In the genomic region with DNA sequence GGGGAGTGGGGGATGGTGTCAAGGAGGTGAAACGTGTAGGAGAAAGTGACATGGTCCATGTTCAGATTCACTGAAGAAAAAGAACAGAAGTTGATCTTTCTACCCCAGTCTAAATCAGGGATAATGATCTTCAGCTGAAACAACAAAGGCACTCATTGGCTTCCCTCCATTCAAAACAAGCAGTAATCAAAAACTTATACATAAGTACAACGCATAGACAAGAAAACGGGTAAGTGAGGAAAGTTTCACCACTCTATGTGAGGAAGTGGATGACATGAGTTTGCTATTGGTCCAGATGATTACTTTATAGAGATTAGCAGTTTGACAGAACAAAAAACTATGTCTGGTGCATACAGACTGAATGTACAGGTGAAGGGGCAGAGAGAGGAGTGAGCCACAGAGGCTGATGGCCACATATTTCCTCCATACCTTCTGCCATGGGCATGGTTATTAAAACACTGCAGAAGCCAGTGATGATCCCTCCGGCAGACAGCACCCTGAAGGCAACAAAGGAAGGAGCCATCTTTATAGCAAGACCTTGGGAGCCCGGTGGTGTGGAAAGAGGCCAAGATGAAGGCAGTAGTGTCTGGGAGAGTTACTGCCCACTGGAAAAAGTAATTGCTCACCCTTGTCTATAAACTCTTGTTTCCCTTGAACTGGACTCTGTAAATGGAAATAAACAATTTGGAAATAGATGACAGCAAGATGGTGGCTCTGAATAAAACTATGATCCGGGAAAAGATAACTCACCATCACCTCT, we compare ENCODE assay signal across 32 cellular contexts. TPM values are rescaled to one million over a fixed set of nuclear protein-coding genes. Genes with fewer than 3 reads are reported as not detected.
DNase-seq lines count a peak whose midpoint lies in the region; ATAC-seq, FAIRE-seq and TF ChIP-seq lines count a peak whose summit lies in the region.
"Had no signal": no experiment of that assay in that cellular context is flagged by ENCODE, and none has a peak within 500 bp of the region (broad histone marks: within the 10 kb centered on the region; RNA-seq: fewer than 3 reads in every experiment).

No MANE protein-coding gene starts in this region.

- no peaks in the 10 kb centered on the region for H4K20me1 ChIP-seq in endothelial cell of umbilical vein (replicated peaks; ENCODE audit: control insufficient read depth, extremely low read depth, insufficient read depth, low read length)

- no peak for TF ChIP-seq CTCF in endothelial cell of umbilical vein (IDR thresholded peaks at IDR 0.05; ENCODE audit: extremely low read depth in 1 of 2, insufficient read depth in 1 of 2, low read depth in 1 of 2, low read length in 2 of 2)
- no peak for TF ChIP-seq CTCF in osteocyte (IDR thresholded peaks at IDR 0.05)

- ATAC-seq in GM18511 (IDR thresholded peaks at IDR 0.05; ENCODE audit: unreplicated experiment), result no peak
- ATAC-seq: A549; activated T-cell treated with anti-CD3 and anti-CD28 coated beads, Interleukin-2, amount 50 U/mL, for 72 hours; pancreas; PC-3 had no signal

- H3K27me3 ChIP-seq in endothelial cell of umbilical vein (ENCODE audit: control insufficient read depth in 2 of 2, insufficient read depth in 2 of 2, low read length in 2 of 2), result no peaks in the 10 kb centered on the region
- H3K27me3 ChIP-seq: cardiac muscle cell, colonic mucosa, pancreas had no signal

- H3K4me1 Mint-ChIP-seq in activated T-helper 1 cell treated with anti-CD3 and anti-CD28 coated beads, Interleukin-12 subunit alpha, Interleukin-12 subunit beta, Interleukin-2, Interleukin-4 antibody, amounts not matched to agents 30 ng/mL and 10 ng/mL and 1 ng/mL, durations not matched to agents 14 hours and 24 hours and 36 hours (ENCODE audit: low read depth), result no peaks in the 10 kb centered on the region
- H3K4me1 Mint-ChIP-seq in osteocyte (ENCODE audit: unreplicated experiment), result peaks cover 43% of the 10 kb centered on the region
- H3K4me1 Mint-ChIP-seq: B cell, nephron progenitor cell had no signal

- no TSS peak for BruUV-seq in endothelial cell of umbilical vein (replicated peaks; lab: Mats Ljungman, UMichigan)

- peaks cover 21% of the 10 kb centered on the region for H3K9me3 Mint-ChIP-seq in activated T-helper 1 cell treated with anti-CD3 and anti-CD28 coated beads, Interleukin-12 subunit alpha, Interleukin-12 subunit beta, Interleukin-2, Interleukin-4 antibody, amounts not matched to agents 30 ng/mL and 10 ng/mL and 1 ng/mL, durations not matched to agents 14 hours and 24 hours and 36 hours
- H3K9me3 Mint-ChIP-seq in osteocyte (ENCODE audit: unreplicated experiment), result peaks cover 4% of the 10 kb centered on the region
- H3K9me3 Mint-ChIP-seq: CD8-positive, alpha-beta memory T cell had no signal

- CTCF ChIA-PET in endothelial cell of umbilical vein (lab: Charles Lee), result no interaction called here

- no peaks in the 10 kb centered on the region for H3K4me1 ChIP-seq in endothelial cell of umbilical vein (ENCODE audit: control insufficient read depth, extremely low read depth, insufficient read depth, low read length)
- H3K4me1 ChIP-seq: colonic mucosa, pancreas had no signal

- no peak overlapping the region for H3K9ac ChIP-seq in endothelial cell of umbilical vein (replicated peaks; ENCODE audit: extremely low read depth, insufficient read depth, low read length)

- DNase-seq in EH (ENCODE audit: low read depth) (peak; percentile 33), endothelial cell of umbilical vein (ENCODE audit: low read depth, low spot score) (peak; percentile 81), osteocyte (ENCODE audit: extremely low spot score, unreplicated experiment) (no peak), H54 (ENCODE audit: insufficient read length, low spot score) (no peak), NCI-H524 treated with DMSO at 0.1 percent for 48 hours (lab: John Stamatoyannopoulos, UW) (no peak)
- DNase-seq in activated T-helper 1 cell treated with anti-CD3 and anti-CD28 coated beads, Interleukin-12 subunit alpha, Interleukin-12 subunit beta, Interleukin-2, Interleukin-4 antibody, amounts not matched to agents 30 ng/mL and 10 ng/mL and 1 ng/mL, durations not matched to agents 14 hours and 24 hours and 36 hours (ENCODE audit: low spot score), result no peak
- no peak for DNase-seq in activated effector memory CD4-positive, alpha-beta T cell treated with anti-CD3 and anti-CD28 coated beads, Interleukin-2, amount 50 U/mL, for 16 hours
- DNase-seq: activated CD4-positive, alpha-beta memory T cell treated with anti-CD3 and anti-CD28 coated beads for 36 hours; activated naive CD4-positive, alpha-beta T cell treated with anti-CD3 and anti-CD28 coated beads for 36 hours; activated T-cell treated with anti-CD3 and anti-CD28 coated beads, Interleukin-2, amount 50 U/mL, for 72 hours; CD8-positive, alpha-beta memory T cell; colonic mucosa; DMS 273 treated with DMSO at 0.1 percent for 48 hours; H7; hippocampal formation; Karpas-422; NCI-H1436; NCI-H2081 treated with DMSO at 0.1 percent for 48 hours; NCI-H2227 treated with DMSO at 0.1 percent for 48 hours; NCI-H526 treated with DMSO at 0.1 percent for 48 hours; nephron progenitor cell; pancreas; PC-3; stimulated activated naive CD4-positive, alpha-beta T cell had no signal

- no peak overlapping the region for H3K4me2 ChIP-seq in endothelial cell of umbilical vein (ENCODE audit: insufficient read depth, low read length)
- H3K4me2 ChIP-seq: A549 had no signal

- intact Hi-C loops in activated T-helper 1 cell treated with anti-CD3 and anti-CD28 coated beads, Interleukin-12 subunit alpha, Interleukin-12 subunit beta, Interleukin-2, Interleukin-4 antibody, amounts not matched to agents 30 ng/mL and 10 ng/mL and 1 ng/mL, durations not matched to agents 14 hours and 24 hours and 36 hours (cut with micrococcal nuclease), result no loop called here
- intact Hi-C loops in endothelial cell of umbilical vein (cut with micrococcal nuclease), result no loop called here

- no peak for FAIRE-seq in endothelial cell of umbilical vein (lab: Jason Lieb, UNC)
- no peak for FAIRE-seq in H54 (lab: Jason Lieb, UNC)
- FAIRE-seq: A549, pancreas, TTC549 had no signal

- POLR2A ChIA-PET in endothelial cell of umbilical vein (lab: Charles Lee), result no interaction called here

- peak overlapping the region; percentile 16 for H3K27ac Mint-ChIP-seq in activated T-helper 1 cell treated with anti-CD3 and anti-CD28 coated beads, Interleukin-12 subunit alpha, Interleukin-12 subunit beta, Interleukin-2, Interleukin-4 antibody, amounts not matched to agents 30 ng/mL and 10 ng/mL and 1 ng/mL, durations not matched to agents 14 hours and 24 hours and 36 hours
- peak overlapping the region; percentile 92 for H3K27ac Mint-ChIP-seq in osteocyte (ENCODE audit: unreplicated experiment)
- H3K27ac Mint-ChIP-seq: activated CD4-positive, alpha-beta memory T cell treated with anti-CD3 and anti-CD28 coated beads for 36 hours; activated naive CD4-positive, alpha-beta T cell treated with anti-CD3 and anti-CD28 coated beads for 36 hours; activated T-cell treated with anti-CD3 and anti-CD28 coated beads, Interleukin-2, amount 50 U/mL, for 72 hours; B cell; nephron progenitor cell; T-helper 1 cell treated with Interleukin-12 subunit alpha and Interleukin-12 subunit beta and Interleukin-4 antibody, amounts not matched to agents 30 μg/mL and 1 μg/mL, for 36 hours had no signal

- H3K4me3 Mint-ChIP-seq in activated T-helper 1 cell treated with anti-CD3 and anti-CD28 coated beads, Interleukin-12 subunit alpha, Interleukin-12 subunit beta, Interleukin-2, Interleukin-4 antibody, amounts not matched to agents 30 ng/mL and 10 ng/mL and 1 ng/mL, durations not matched to agents 14 hours and 24 hours and 36 hours, result no peak overlapping the region
- H3K4me3 Mint-ChIP-seq in osteocyte (ENCODE audit: unreplicated experiment), result peak overlapping the region; percentile 12
- H3K4me3 Mint-ChIP-seq: activated CD4-positive, alpha-beta memory T cell treated with anti-CD3 and anti-CD28 coated beads for 36 hours; activated naive CD4-positive, alpha-beta T cell treated with anti-CD3 and anti-CD28 coated beads for 36 hours; activated T-cell treated with anti-CD3 and anti-CD28 coated beads, Interleukin-2, amount 50 U/mL, for 72 hours; B cell; CD8-positive, alpha-beta memory T cell; nephron progenitor cell; T-helper 1 cell treated with Interleukin-12 subunit alpha and Interleukin-12 subunit beta and Interleukin-4 antibody, amounts not matched to agents 30 μg/mL and 1 μg/mL, for 36 hours had no signal

- no peaks in the 10 kb centered on the region for H3K27me3 Mint-ChIP-seq in activated T-helper 1 cell treated with anti-CD3 and anti-CD28 coated beads, Interleukin-12 subunit alpha, Interleukin-12 subunit beta, Interleukin-2, Interleukin-4 antibody, amounts not matched to agents 30 ng/mL and 10 ng/mL and 1 ng/mL, durations not matched to agents 14 hours and 24 hours and 36 hours (ENCODE audit: insufficient read depth)
- H3K27me3 Mint-ChIP-seq in osteocyte (ENCODE audit: unreplicated experiment), result no peaks in the 10 kb centered on the region
- H3K27me3 Mint-ChIP-seq: activated CD4-positive, alpha-beta memory T cell treated with anti-CD3 and anti-CD28 coated beads for 36 hours; B cell; CD8-positive, alpha-beta memory T cell had no signal

- dilution Hi-C loops in endothelial cell of umbilical vein (cut with MboI; ENCODE audit: extremely low pct_ligation_motif_present, low sequenced_read_pairs), result no loop called here

- no peak overlapping the region for H3K4me3 ChIP-seq in endothelial cell of umbilical vein (replicated peaks in 1 of 3; ENCODE audit: insufficient read depth in 1 of 3, low read depth in 1 of 3, low read length in 3 of 3)
- H3K4me3 ChIP-seq: A549, cardiac muscle cell, colonic mucosa, lung, pancreas, skin epidermis had no signal

- H3K9me1 ChIP-seq in endothelial cell of umbilical vein (replicated peaks; ENCODE audit: control insufficient read depth, extremely low read depth, insufficient read depth, low read length), result no peaks in the 10 kb centered on the region

- peaks cover 71% of the 10 kb centered on the region for H3K36me3 Mint-ChIP-seq in activated T-helper 1 cell treated with anti-CD3 and anti-CD28 coated beads, Interleukin-12 subunit alpha, Interleukin-12 subunit beta, Interleukin-2, Interleukin-4 antibody, amounts not matched to agents 30 ng/mL and 10 ng/mL and 1 ng/mL, durations not matched to agents 14 hours and 24 hours and 36 hours (ENCODE audit: low read depth)
- H3K36me3 Mint-ChIP-seq in osteocyte (ENCODE audit: unreplicated experiment), result peaks cover 50% of the 10 kb centered on the region

- no peak for TF ChIP-seq POLR2A in endothelial cell of umbilical vein (IDR thresholded peaks at IDR 0.05; ENCODE audit: low read depth, low read length)
- TF ChIP-seq POLR2A in H54 (IDR thresholded peaks at IDR 0.05; ENCODE audit: low read depth, low read length), result no peak

- H2AFZ ChIP-seq in endothelial cell of umbilical vein (ENCODE audit: low read depth, low read length), result no peak overlapping the region

- H3K79me2 ChIP-seq in endothelial cell of umbilical vein (ENCODE audit: control insufficient read depth, insufficient read depth, low read length), result no peaks in the 10 kb centered on the region

- H3K9me3 ChIP-seq in endothelial cell of umbilical vein (replicated peaks; ENCODE audit: control insufficient read depth, insufficient read depth, low read length), result no peaks in the 10 kb centered on the region
- H3K9me3 ChIP-seq: colonic mucosa, pancreas had no signal

- H3K27ac ChIP-seq in endothelial cell of umbilical vein (ENCODE audit: insufficient read depth, low read depth, low read length), result no peak overlapping the region
- H3K27ac ChIP-seq: A549, cardiac muscle cell, colonic mucosa, pancreas, skin epidermis had no signal

- H3K36me3 ChIP-seq in endothelial cell of umbilical vein (ENCODE audit: control insufficient read depth in 2 of 2, extremely low read depth in 1 of 2, insufficient read depth in 2 of 2, low read length in 2 of 2), result peaks cover 10 to 12% of the 10 kb centered on the region in 2 experiments
- H3K36me3 ChIP-seq: pancreas had no signal

RNA-seq across cellular contexts. Expression of a gene that starts 57.7 kb away (rescaled TPM):
- 34.6 and 35.0 TPM in 2 replicates for total RNA-seq in activated T-helper 1 cell treated with anti-CD3 and anti-CD28 coated beads, Interleukin-12 subunit alpha, Interleukin-12 subunit beta, Interleukin-2, Interleukin-4 antibody, amounts not matched to agents 30 ng/mL and 10 ng/mL and 1 ng/mL, durations not matched to agents 14 hours and 24 hours and 36 hours
- total RNA-seq in endothelial cell of umbilical vein (17.1 and 17.5 TPM in 2 replicates), osteocyte (16.5 and 18.7 TPM in 2 replicates)
- polyA plus RNA-seq in endothelial cell of umbilical vein, result 11.7 and 13.6 TPM in 2 replicates
- 13.3 and 13.4 TPM in 2 replicates for polyA plus RNA-seq in endothelial cell of umbilical vein (2011; cell fraction: cytosol; rRNA removed)
- polyA plus RNA-seq in endothelial cell of umbilical vein (2011; cell fraction: nucleus; rRNA removed), result 25.2 and 27.8 TPM in 2 replicates
- polyA plus RNA-seq in endothelial cell of umbilical vein (2012), result 13.2 and 19.3 TPM in 2 replicates
- polyA minus RNA-seq in endothelial cell of umbilical vein, result 19.9 and 21.6 TPM in 2 replicates
- polyA minus RNA-seq in endothelial cell of umbilical vein (2011; cell fraction: cytosol; rRNA and poly(A)+ RNA removed), result 6.5 TPM
- polyA minus RNA-seq in endothelial cell of umbilical vein (2011; cell fraction: nucleus; rRNA and poly(A)+ RNA removed), result 20.1 and 32.8 TPM in 2 replicates

Comparison
In these comparisons a context has a peak if more than half of its experiments do, and no peak if none do; other contexts are left out.
1. DNase-seq: peak in EH (single experiment) and endothelial cell of umbilical vein (single experiment); none in activated T-helper 1 cell treated with anti-CD3 and anti-CD28 coated beads, Interleukin-12 subunit alpha, Interleukin-12 subunit beta, Interleukin-2, Interleukin-4 antibody, amounts not matched to agents 30 ng/mL and 10 ng/mL and 1 ng/mL, durations not matched to agents 14 hours and 24 hours and 36 hours (single experiment), osteocyte (single experiment), H54 (single experiment), NCI-H524 treated with DMSO at 0.1 percent for 48 hours (single experiment) and activated effector memory CD4-positive, alpha-beta T cell treated with anti-CD3 and anti-CD28 coated beads, Interleukin-2, amount 50 U/mL, for 16 hours (single experiment).